Comparison of ENCODE assay signal across 28 cellular contexts in the genomic region with DNA sequence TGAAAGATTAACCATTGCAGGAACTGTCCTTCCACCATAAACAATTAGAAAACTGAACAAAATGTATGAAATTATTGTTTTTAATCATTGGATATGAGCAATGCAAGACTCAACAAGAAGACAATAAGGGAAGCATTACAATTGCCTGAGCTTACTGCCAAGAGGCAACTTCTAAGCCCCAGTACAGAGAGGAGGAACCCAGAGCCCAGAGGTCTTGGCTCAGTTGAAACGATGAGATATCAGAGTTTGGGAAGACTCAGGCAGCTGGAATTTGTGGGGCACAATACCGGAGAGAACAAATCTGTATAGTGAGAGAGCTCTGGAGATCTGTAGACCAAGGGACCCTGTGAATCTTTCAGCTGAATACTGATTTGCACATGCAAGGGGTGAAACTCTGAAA.
"Had no signal": no experiment of that assay in that cellular context is flagged by ENCODE, and none has a peak within 500 bp of the region (broad histone marks: within the 10 kb centered on the region; RNA-seq: fewer than 3 reads in every experiment).

No MANE protein-coding gene starts in this region.

- ATAC-seq: activated CD4-positive, CD25-positive, alpha-beta regulatory T cell treated with anti-CD3 and anti-CD28 coated beads, Interleukin-2, amount 50 U/mL, for 24 hours; activated CD8-positive, alpha-beta memory T cell treated with anti-CD3 and anti-CD28 coated beads, Interleukin-2, amount 10 ng/mL, durations not matched to agents 7 days and 5 days; activated CD8-positive, alpha-beta T cell treated with anti-CD3 and anti-CD28 coated beads for 36 hours; activated naive CD8-positive, alpha-beta T cell treated with anti-CD3 and anti-CD28 coated beads, Interleukin-2, amount 50 U/mL, for 24 hours; effector memory CD8-positive, alpha-beta T cell; lower lobe of right lung; mucosa of descending colon; stimulated activated memory B cell treated with anti-CD40 and anti-IgM and Interleukin-4, amounts not matched to agents 10 μg/mL and 1 μg/mL and 100 μg/mL, for 72 hours; T-helper 17 cell had no signal

- H3K4me2 ChIP-seq: smooth muscle cell had no signal

- H3K4me3 ChIP-seq: dorsolateral prefrontal cortex, esophagus squamous epithelium, lower lobe of right lung, mucosa of descending colon, sigmoid colon, smooth muscle cell, stomach, upper lobe of left lung had no signal

- H3K27me3 ChIP-seq: dorsolateral prefrontal cortex, esophagus squamous epithelium, sigmoid colon, stomach, upper lobe of left lung had no signal

- H3K27ac ChIP-seq: dorsolateral prefrontal cortex, VCaP had no signal

- H3K36me3 ChIP-seq: esophagus squamous epithelium, lower lobe of right lung, sigmoid colon, stomach, upper lobe of left lung had no signal

- H3K9me3 ChIP-seq: esophagus squamous epithelium, lower lobe of right lung, mucosa of descending colon, sigmoid colon, stomach, upper lobe of left lung had no signal

- DNase-seq: activated CD4-positive, alpha-beta T cell treated with anti-CD3 and anti-CD28 coated beads, Interleukin-2, amount 10 ng/mL, durations not matched to agents 7 days and 5 days; activated CD8-positive, alpha-beta memory T cell treated with anti-CD3 and anti-CD28 coated beads, Interleukin-2, amount 10 ng/mL, durations not matched to agents 7 days and 5 days; activated CD8-positive, alpha-beta T cell treated with anti-CD3 and anti-CD28 coated beads for 36 hours; activated effector memory CD4-positive, alpha-beta T cell treated with anti-CD3 and anti-CD28 coated beads, Interleukin-2, amount 50 U/mL, for 16 hours; activated naive CD4-positive, alpha-beta T cell treated with anti-CD3 and anti-CD28 coated beads, Interleukin-2, amount 50 U/mL, for 16 hours; activated naive CD8-positive, alpha-beta T cell treated with anti-CD3 and anti-CD28 coated beads, Interleukin-2, amount 50 U/mL, for 24 hours; activated T-cell treated with anti-CD3 and anti-CD28 coated beads for 4 hours; anterior cingulate cortex; caudate nucleus; dorsolateral prefrontal cortex; effector memory CD8-positive, alpha-beta T cell; esophagus squamous epithelium; foreskin fibroblast; kidney; lower lobe of right lung; mesendoderm; mucosa of descending colon; posterior cingulate gyrus; sigmoid colon; stimulated activated CD4-positive, alpha-beta T cell treated with anti-CD3 and anti-CD28 coated beads, Interleukin-15, amount 100 ng/mL, for 24 hours; stomach; SW 1271; T-helper 17 cell; upper lobe of left lung had no signal
